ENCODE assay signal across 29 cellular contexts in the genomic region with DNA sequence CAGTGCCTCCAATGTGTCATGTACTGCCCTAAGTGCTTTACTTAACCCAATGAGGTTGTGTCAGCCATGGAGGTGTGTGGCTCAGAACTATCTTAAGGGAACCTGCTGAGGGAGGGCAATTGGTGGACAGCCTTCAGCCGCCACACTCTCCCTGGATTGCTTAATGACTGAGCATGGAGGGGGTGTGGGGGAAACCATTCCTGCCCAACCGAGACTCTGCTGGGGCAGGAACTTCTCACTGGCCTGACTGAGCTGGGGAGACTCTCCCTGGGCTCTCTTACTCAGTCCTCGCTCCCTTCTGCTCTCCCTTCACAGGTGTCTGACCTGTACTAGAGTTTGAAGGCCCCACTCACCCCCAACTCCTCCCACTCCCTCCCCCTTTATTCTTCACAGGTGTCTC.
"Had no signal": no experiment of that assay in that cellular context is flagged by ENCODE, and none has a peak within 500 bp of the region (broad histone marks: within the 10 kb centered on the region; RNA-seq: fewer than 3 reads in every experiment).

No MANE protein-coding gene starts in this region.

- H2AFZ ChIP-seq: PC-9 had no signal

- DNase-seq: activated CD4-positive, alpha-beta memory T cell treated with anti-CD3 and anti-CD28 coated beads, Interleukin-2, amount 10 ng/mL, durations not matched to agents 7 days and 5 days; activated CD4-positive, alpha-beta T cell treated with anti-CD3 and anti-CD28 coated beads for 1 hour; activated CD4-positive, alpha-beta T cell treated with anti-CD3 and anti-CD28 coated beads for 48 hours; activated CD4-positive, CD25-positive, alpha-beta regulatory T cell; activated gamma-delta T cell; activated naive CD4-positive, alpha-beta T cell treated with Interleukin-2 at 50 U/mL for 16 hours; activated naive CD8-positive, alpha-beta T cell treated with anti-CD3 and anti-CD28 coated beads, Interleukin-2, amount 10 ng/mL, durations not matched to agents 7 days and 5 days; activated T-cell treated with anti-CD3 and anti-CD28 coated beads, Interleukin-2, amount 50 U/mL, for 24 hours; amygdala; body of pancreas; MM.1S; NCI-H1105; NCI-H1417 treated with DMSO at 0.1 percent for 48 hours; NCI-H187 treated with DMSO at 0.1 percent for 48 hours; NCI-H2081; NCI-H2227 treated with DMSO at 0.1 percent for 48 hours; NCI-H446; NCI-H510A treated with DMSO at 0.1 percent for 48 hours; NCI-H526 treated with DMSO at 0.1 percent for 48 hours; PC-9; Right ventricle myocardium superior; SW 1271; T-helper 1 cell; T-helper 2 cell; T-helper 9 cell; WERI-Rb-1 had no signal

- H3K27me3 ChIP-seq: ascending aorta, body of pancreas, breast epithelium had no signal

- H3K9ac ChIP-seq: KMS-11 had no signal

- H3K36me3 ChIP-seq: ascending aorta, breast epithelium had no signal

- H3K9me3 ChIP-seq: ascending aorta, body of pancreas, breast epithelium had no signal

- ATAC-seq: body of pancreas had no signal

- H3K4me1 ChIP-seq: body of pancreas, breast epithelium had no signal

- H3K4me2 ChIP-seq: KMS-11, PC-9 had no signal

- H3K27ac ChIP-seq: ascending aorta, body of pancreas, breast epithelium, KMS-11, PC-9, WERI-Rb-1 had no signal

- H3K4me3 ChIP-seq: ascending aorta, body of pancreas, breast epithelium, PC-9 had no signal
